ENCODE assay signal across 6 cellular contexts in the genomic region with DNA sequence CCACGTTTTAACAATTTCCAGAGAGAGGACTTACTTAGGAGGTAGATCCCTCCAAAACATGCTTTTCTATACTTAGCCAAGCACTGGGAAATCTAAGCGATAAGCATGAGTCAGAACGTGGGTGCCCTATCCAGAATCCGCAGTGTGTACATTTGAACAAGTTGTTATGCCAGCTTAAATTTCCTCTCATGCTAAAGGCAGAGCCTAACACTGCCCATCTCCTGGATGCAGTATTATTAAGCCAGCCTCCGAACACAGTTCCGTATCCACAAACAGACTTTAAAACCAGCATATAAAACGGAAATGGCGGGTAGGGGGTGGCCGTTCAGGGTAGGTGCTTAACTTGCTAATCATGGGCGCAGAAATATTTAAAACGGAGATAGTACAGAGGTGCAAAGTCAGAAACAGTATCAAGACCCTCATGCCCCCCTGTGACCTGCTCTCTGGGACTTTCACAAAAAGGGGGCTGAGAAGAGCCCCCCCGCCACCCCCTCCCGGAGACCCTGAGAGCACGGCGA. TPM values are rescaled to one million over a fixed set of nuclear protein-coding genes. Genes with fewer than 3 reads are reported as not detected.
A peak's percentile ranks its signal among the peaks of the same experiment; 100 is the strongest.
DNase-seq lines count a peak whose midpoint lies in the region; ATAC-seq lines count a peak whose summit lies in the region.

No MANE protein-coding gene starts in this region.

- H3K4me3 ChIP-seq in mucosa of rectum (ENCODE audit: low read length in 2 of 2), result peak overlapping the region; percentile 60 to 73

- H3K36me3 Mint-ChIP-seq in activated naive CD4-positive, alpha-beta T cell treated with anti-CD3 and anti-CD28 coated beads, Interleukin-2, amount 50 U/mL, for 72 hours, result peaks cover 13 to 14% of the 10 kb centered on the region in 2 donors

- no peak for ATAC-seq in activated naive CD4-positive, alpha-beta T cell treated with anti-CD3 and anti-CD28 coated beads, Interleukin-2, amount 50 U/mL, for 72 hours

- H3K27me3 ChIP-seq in mucosa of rectum (ENCODE audit: control insufficient read depth in 2 of 2, insufficient read depth in 2 of 2, low read length in 2 of 2), result no peaks in the 10 kb centered on the region

- H3K27ac Mint-ChIP-seq in activated naive CD4-positive, alpha-beta T cell treated with anti-CD3 and anti-CD28 coated beads, Interleukin-2, amount 50 U/mL, for 72 hours, result no peak overlapping the region

- peaks cover 5 to 19% of the 10 kb centered on the region in 2 donors for H3K9me3 Mint-ChIP-seq in activated naive CD4-positive, alpha-beta T cell treated with anti-CD3 and anti-CD28 coated beads, Interleukin-2, amount 50 U/mL, for 72 hours

- peak; percentile 47 for DNase-seq in Caki2 (ENCODE audit: low read depth)
- DNase-seq in NCI-H146 (lab: John Stamatoyannopoulos, UW), result peak; percentile 62
- DNase-seq in brain pericyte (ENCODE audit: low read depth, low spot score), result peak; percentile 48
- no peak for DNase-seq in stimulated activated CD4-positive, alpha-beta T cell treated with anti-CD3 and anti-CD28 coated beads, Interleukin-2, amount 100 ng/mL, for 24 hours
- no peak for DNase-seq in activated naive CD4-positive, alpha-beta T cell treated with anti-CD3 and anti-CD28 coated beads, Interleukin-2, amount 50 U/mL, for 72 hours (ENCODE audit: low spot score in 2 of 2)

- peak overlapping the region in 1 of 2 donors; percentile 53 for H3K27ac ChIP-seq in mucosa of rectum (ENCODE audit: low read depth in 2 of 2, low read length in 2 of 2)

- H3K4me1 ChIP-seq in mucosa of rectum (ENCODE audit: control insufficient read depth in 2 of 2, insufficient read depth in 2 of 2, low read length in 2 of 2), result peaks cover 3 to 10% of the 10 kb centered on the region in 2 donors

- H3K9ac ChIP-seq in mucosa of rectum (ENCODE audit: low read depth in 1 of 2, low read length in 2 of 2), result peak overlapping the region; percentile 42 to 72

- no peaks in the 10 kb centered on the region for H3K36me3 ChIP-seq in mucosa of rectum (ENCODE audit: control insufficient read depth in 2 of 2, insufficient read depth in 2 of 2, low read length in 2 of 2)

- no peaks in the 10 kb centered on the region for H3K9me3 ChIP-seq in mucosa of rectum (ENCODE audit: control insufficient read depth in 2 of 2, low read length in 2 of 2)

- in situ Hi-C loops in Caki2 (cut with HindIII; ENCODE audit: low pct_unique_long_range_greater_than_20kb, low sequenced_read_pairs), result no loop called here

RNA-seq across cellular contexts. Expression of gene LRRIQ4, which starts 1.0 kb away (rescaled TPM):
- total RNA-seq in Caki2 (2014; rRNA removed; shearing (Covaris generic); ENCODE audit: low replicate concordance), result not detected in 2 replicates
- under 1 TPM; 0.21 to 0.32 TPM for total RNA-seq in activated naive CD4-positive, alpha-beta T cell treated with anti-CD3 and anti-CD28 coated beads, Interleukin-2, amount 50 U/mL, for 72 hours

RNA-seq across cellular contexts. Expression of gene LRRC34, which starts 1.0 kb away (rescaled TPM):
- total RNA-seq in Caki2 (2014; rRNA removed; shearing (Covaris generic); ENCODE audit: low replicate concordance), result 12.0 and 13.2 TPM in 2 replicates
- total RNA-seq in activated naive CD4-positive, alpha-beta T cell treated with anti-CD3 and anti-CD28 coated beads, Interleukin-2, amount 50 U/mL, for 72 hours, result 1 to 10 TPM; 2.1 to 3.2 TPM

RNA-seq across cellular contexts. Expression of gene MYNN, which starts 38.5 kb away (rescaled TPM):
- 17.0 and 17.8 TPM in 2 replicates for total RNA-seq in Caki2 (2014; rRNA removed; shearing (Covaris generic); ENCODE audit: low replicate concordance)
- 10 to 100 TPM; 13.3 to 16.7 TPM for total RNA-seq in activated naive CD4-positive, alpha-beta T cell treated with anti-CD3 and anti-CD28 coated beads, Interleukin-2, amount 50 U/mL, for 72 hours

RNA-seq across cellular contexts. Expression of gene ACTRT3, which starts 42.3 kb away (rescaled TPM):
- total RNA-seq in Caki2 (2014; rRNA removed; shearing (Covaris generic); ENCODE audit: low replicate concordance), result 0.34 and 0.81 TPM in 2 replicates
- 1 to 10 TPM in 1 of 2 donors, under 1 TPM in 1; 0.19 to 2.1 TPM for total RNA-seq in activated naive CD4-positive, alpha-beta T cell treated with anti-CD3 and anti-CD28 coated beads, Interleukin-2, amount 50 U/mL, for 72 hours

RNA-seq across cellular contexts. Expression of gene TERC, which starts 46.8 kb away (rescaled TPM):
- 158 and 246 TPM in 2 replicates for total RNA-seq in Caki2 (2014; rRNA removed; shearing (Covaris generic); ENCODE audit: low replicate concordance)
- total RNA-seq in activated naive CD4-positive, alpha-beta T cell treated with anti-CD3 and anti-CD28 coated beads, Interleukin-2, amount 50 U/mL, for 72 hours, result 10 to 100 TPM in 1 of 2 donors, 1 to 10 TPM in 1; 8.5 to 10.2 TPM

Comparison
In these comparisons a context has a peak if more than half of its experiments do, and no peak if none do; other contexts are left out.
1. DNase-seq: peak in Caki2 (single experiment), NCI-H146 (single experiment) and brain pericyte (single experiment); none in stimulated activated CD4-positive, alpha-beta T cell treated with anti-CD3 and anti-CD28 coated beads, Interleukin-2, amount 100 ng/mL, for 24 hours (0 of 2) and activated naive CD4-positive, alpha-beta T cell treated with anti-CD3 and anti-CD28 coated beads, Interleukin-2, amount 50 U/mL, for 72 hours (0 of 2).